In genomic region chr22:37609240-37610152, GRCh38 we compare ENCODE assay signal across 6 cellular contexts. TPM values are rescaled to one million over a fixed set of nuclear protein-coding genes. Genes with fewer than 3 reads are reported as not detected.
DNase-seq lines count a peak whose midpoint lies in the region; ATAC-seq and TF ChIP-seq lines count a peak whose summit lies in the region.

No MANE protein-coding gene starts in this region.

- H3K27me3 Mint-ChIP-seq in central memory CD8-positive, alpha-beta T cell, result no peaks in the 10 kb centered on the region
- H3K27me3 Mint-ChIP-seq in osteocyte (ENCODE audit: unreplicated experiment), result peaks cover 10% of the 10 kb centered on the region

- CTCF ChIA-PET in AG04449 (lab: Yijun Ruan, JAX), result interaction anchor here (0.8 to 29.4 kb wide), 9 partner anchors 10 to 349 kb away, joined by 4 to 454 read pairs (median 14); partner anchors contain the start of gene SH3BP1

- POLR2A ChIA-PET in AG04449 (lab: Yijun Ruan, JAX), result interaction anchor here (1.9 to 2.5 kb wide), 2 partner anchors 63 to 67 kb away, joined by 11 to 18 read pairs; partner anchors contain the start of gene LGALS1

- H3K9me3 Mint-ChIP-seq in central memory CD8-positive, alpha-beta T cell, result no peaks in the 10 kb centered on the region
- no peaks in the 10 kb centered on the region for H3K9me3 Mint-ChIP-seq in osteocyte (ENCODE audit: unreplicated experiment)

- peak overlapping the region; percentile 86 for H3K4me3 ChIP-seq in AG04449 (ENCODE audit: low read depth, low read length)

- TF ChIP-seq CTCF in AG04449 (IDR thresholded peaks at IDR 0.05; ENCODE audit: insufficient read depth, low read length, missing control alignments) (no peak), osteocyte (IDR thresholded peaks at IDR 0.05) (no peak)

- peak; percentile 3 for ATAC-seq in HG03103 (IDR thresholded peaks at IDR 0.05; ENCODE audit: low read depth, unreplicated experiment)
- ATAC-seq in central memory CD8-positive, alpha-beta T cell (replicated peaks; ENCODE audit: extremely low read depth, poor library complexity, severe bottlenecking), result no peak
- ATAC-seq in GM18519 (IDR thresholded peaks at IDR 0.05; ENCODE audit: low FRiP score, unreplicated experiment), result no peak

- peaks cover 38% of the 10 kb centered on the region for H3K4me1 Mint-ChIP-seq in central memory CD8-positive, alpha-beta T cell
- peaks cover 36% of the 10 kb centered on the region for H3K4me1 Mint-ChIP-seq in osteocyte (ENCODE audit: unreplicated experiment)

- peaks cover 12% of the 10 kb centered on the region for H3K36me3 Mint-ChIP-seq in central memory CD8-positive, alpha-beta T cell (ENCODE audit: insufficient read depth)
- no peaks in the 10 kb centered on the region for H3K36me3 Mint-ChIP-seq in osteocyte (ENCODE audit: unreplicated experiment)

- H3K4me3 Mint-ChIP-seq in central memory CD8-positive, alpha-beta T cell, result peak overlapping the region; percentile 91
- peak overlapping the region; percentile 85 for H3K4me3 Mint-ChIP-seq in osteocyte (ENCODE audit: unreplicated experiment)

- DNase-seq in AG04449 (ENCODE audit: low read depth, low spot score) (no peak), osteocyte (ENCODE audit: extremely low spot score, unreplicated experiment) (no peak), CD1c-positive myeloid dendritic cell (ENCODE audit: extremely low spot score) (no peak)
- DNase-seq in central memory CD8-positive, alpha-beta T cell (ENCODE audit: low spot score in 2 of 2), result no peak

- peak overlapping the region; percentile 95 for H3K27ac Mint-ChIP-seq in central memory CD8-positive, alpha-beta T cell (ENCODE audit: low read depth)
- peak overlapping the region; percentile 88 for H3K27ac Mint-ChIP-seq in osteocyte (ENCODE audit: unreplicated experiment)

RNA-seq across cellular contexts. Expression of gene GGA1, which starts 0.9 kb away (rescaled TPM):
- total RNA-seq in osteocyte, result 50.0 and 56.1 TPM in 2 replicates

RNA-seq across cellular contexts. Expression of gene LGALS2, which starts 29.6 kb away (rescaled TPM):
- total RNA-seq in osteocyte, result not detected in 2 replicates

RNA-seq across cellular contexts. Expression of gene SH3BP1, which starts 30.0 kb away (rescaled TPM):
- total RNA-seq in osteocyte, result 6.9 and 8.3 TPM in 2 replicates

RNA-seq across cellular contexts. Expression of gene PDXP, which starts 49.0 kb away (rescaled TPM):
- total RNA-seq in osteocyte, result 16.5 and 16.6 TPM in 2 replicates

RNA-seq across cellular contexts. Expression of gene CDC42EP1, which starts 49.2 kb away (rescaled TPM):
- 282 and 283 TPM in 2 replicates for total RNA-seq in osteocyte
